21 cellular contexts compared by ENCODE assay signal in the genomic region with DNA sequence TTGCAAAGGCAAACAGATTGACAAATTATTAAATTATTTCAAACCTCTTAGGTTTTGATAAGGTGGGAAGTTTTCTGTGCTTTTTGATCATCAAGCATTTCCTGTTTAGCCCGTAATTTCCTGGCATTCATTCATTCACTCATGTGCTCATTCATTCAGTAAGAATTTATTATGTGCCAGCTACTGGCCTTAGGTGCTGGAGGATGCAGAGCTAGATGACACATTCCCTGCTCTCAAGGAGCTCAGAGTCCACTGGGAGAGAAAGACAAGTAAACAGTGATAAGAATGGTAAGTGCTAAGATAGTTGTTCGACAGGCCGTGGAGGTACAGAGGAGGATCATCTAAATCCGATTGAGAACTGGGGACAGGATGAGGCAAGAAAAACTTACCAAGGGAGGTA.
"Had no signal": no experiment of that assay in that cellular context is flagged by ENCODE, and none has a peak within 500 bp of the region (broad histone marks: within the 10 kb centered on the region; RNA-seq: fewer than 3 reads in every experiment).

No MANE protein-coding gene starts in this region.

- H3K27ac ChIP-seq: body of pancreas, prostate gland, right lobe of liver had no signal

- DNase-seq: activated B cell treated with CpG ODN at 0.5 μM for 24 hours; activated CD4-positive, alpha-beta T cell treated with anti-CD3 and anti-CD28 coated beads, Interleukin-2, amount 10 ng/mL, durations not matched to agents 7 days and 5 days; activated naive CD4-positive, alpha-beta T cell treated with anti-CD3 and anti-CD28 coated beads, Interleukin-2, amount 10 ng/mL, durations not matched to agents 7 days and 5 days; activated T-cell treated with anti-CD3 and anti-CD28 coated beads for 4 hours; body of pancreas; endodermal cell; glutamatergic neuron; immature natural killer cell; left colon; mucosa of descending colon; naive thymus-derived CD8-positive, alpha-beta T cell; nucleus accumbens; right lobe of liver; stimulated activated CD4-positive, alpha-beta T cell treated with anti-CD3 and anti-CD28 coated beads, Interleukin-2, amount 100 ng/mL, for 24 hours; stimulated activated naive B cell treated with anti-CD40 and anti-IgM and Interleukin-4, amounts not matched to agents 10 μg/mL and 1 μg/mL and 100 μg/mL, for 72 hours; substantia nigra; trophoblast cell had no signal

- H3K4me3 Mint-ChIP-seq: activated B cell treated with CpG ODN at 0.5 μM for 24 hours; activated CD4-positive, alpha-beta T cell treated with anti-CD3 and anti-CD28 coated beads, Interleukin-2, amount 10 ng/mL, durations not matched to agents 7 days and 5 days; activated naive CD4-positive, alpha-beta T cell treated with anti-CD3 and anti-CD28 coated beads, Interleukin-2, amount 10 ng/mL, durations not matched to agents 7 days and 5 days; activated T-helper 17 cell treated with anti-CD3 and anti-CD28 coated beads, Interleukin-2, amount 50 U/mL, for 72 hours; central memory CD8-positive, alpha-beta T cell; endodermal cell; immature natural killer cell; naive thymus-derived CD8-positive, alpha-beta T cell; stimulated activated naive B cell treated with anti-CD40 and anti-IgM and Interleukin-4, amounts not matched to agents 10 μg/mL and 1 μg/mL and 100 μg/mL, for 72 hours had no signal

- H3K4me3 ChIP-seq: body of pancreas, mucosa of descending colon, prostate gland, right lobe of liver had no signal

- H3K27me3 ChIP-seq: body of pancreas, right lobe of liver had no signal

- H3K4me1 ChIP-seq: body of pancreas, prostate gland, right lobe of liver had no signal

- H3K27me3 Mint-ChIP-seq: activated CD4-positive, alpha-beta T cell treated with anti-CD3 and anti-CD28 coated beads, Interleukin-2, amount 10 ng/mL, durations not matched to agents 7 days and 5 days; activated naive CD4-positive, alpha-beta T cell treated with anti-CD3 and anti-CD28 coated beads, Interleukin-2, amount 10 ng/mL, durations not matched to agents 7 days and 5 days had no signal

- H3K36me3 Mint-ChIP-seq: activated naive CD4-positive, alpha-beta T cell treated with anti-CD3 and anti-CD28 coated beads, Interleukin-2, amount 10 ng/mL, durations not matched to agents 7 days and 5 days; immature natural killer cell; naive thymus-derived CD8-positive, alpha-beta T cell; stimulated activated naive B cell treated with anti-CD40 and anti-IgM and Interleukin-4, amounts not matched to agents 10 μg/mL and 1 μg/mL and 100 μg/mL, for 72 hours had no signal

- H3K36me3 ChIP-seq: prostate gland, right lobe of liver had no signal

- H3K27ac Mint-ChIP-seq: activated B cell treated with CpG ODN at 0.5 μM for 24 hours; activated CD4-positive, alpha-beta T cell treated with anti-CD3 and anti-CD28 coated beads, Interleukin-2, amount 10 ng/mL, durations not matched to agents 7 days and 5 days; activated naive CD4-positive, alpha-beta T cell treated with anti-CD3 and anti-CD28 coated beads, Interleukin-2, amount 10 ng/mL, durations not matched to agents 7 days and 5 days; activated T-helper 17 cell treated with anti-CD3 and anti-CD28 coated beads, Interleukin-2, amount 50 U/mL, for 72 hours; endodermal cell; immature natural killer cell; naive thymus-derived CD8-positive, alpha-beta T cell; stimulated activated naive B cell treated with anti-CD40 and anti-IgM and Interleukin-4, amounts not matched to agents 10 μg/mL and 1 μg/mL and 100 μg/mL, for 72 hours had no signal

- H3K4me1 Mint-ChIP-seq: activated B cell treated with CpG ODN at 0.5 μM for 24 hours; activated CD4-positive, alpha-beta T cell treated with anti-CD3 and anti-CD28 coated beads, Interleukin-2, amount 10 ng/mL, durations not matched to agents 7 days and 5 days; activated naive CD4-positive, alpha-beta T cell treated with anti-CD3 and anti-CD28 coated beads, Interleukin-2, amount 10 ng/mL, durations not matched to agents 7 days and 5 days; activated T-helper 17 cell treated with anti-CD3 and anti-CD28 coated beads, Interleukin-2, amount 50 U/mL, for 72 hours; central memory CD8-positive, alpha-beta T cell; immature natural killer cell; naive thymus-derived CD8-positive, alpha-beta T cell; stimulated activated naive B cell treated with anti-CD40 and anti-IgM and Interleukin-4, amounts not matched to agents 10 μg/mL and 1 μg/mL and 100 μg/mL, for 72 hours had no signal

- ATAC-seq: activated T-helper 17 cell treated with anti-CD3 and anti-CD28 coated beads, Interleukin-2, amount 50 U/mL, for 72 hours; body of pancreas; esophagus mucosa; left colon; mucosa of descending colon; naive thymus-derived CD8-positive, alpha-beta T cell; right lobe of liver; stimulated activated naive B cell treated with anti-CD40 and anti-IgM and Interleukin-4, amounts not matched to agents 10 μg/mL and 1 μg/mL and 100 μg/mL, for 72 hours had no signal

- H3K9me3 ChIP-seq: body of pancreas, mucosa of descending colon, prostate gland, right lobe of liver had no signal

- H3K9me3 Mint-ChIP-seq: activated B cell treated with CpG ODN at 0.5 μM for 24 hours; activated CD4-positive, alpha-beta T cell treated with anti-CD3 and anti-CD28 coated beads, Interleukin-2, amount 10 ng/mL, durations not matched to agents 7 days and 5 days; activated naive CD4-positive, alpha-beta T cell treated with anti-CD3 and anti-CD28 coated beads, Interleukin-2, amount 10 ng/mL, durations not matched to agents 7 days and 5 days; activated T-helper 17 cell treated with anti-CD3 and anti-CD28 coated beads, Interleukin-2, amount 50 U/mL, for 72 hours; central memory CD8-positive, alpha-beta T cell; endodermal cell; immature natural killer cell; naive thymus-derived CD8-positive, alpha-beta T cell; stimulated activated naive B cell treated with anti-CD40 and anti-IgM and Interleukin-4, amounts not matched to agents 10 μg/mL and 1 μg/mL and 100 μg/mL, for 72 hours had no signal
